23 cellular contexts compared by ENCODE assay signal in the genomic region with DNA sequence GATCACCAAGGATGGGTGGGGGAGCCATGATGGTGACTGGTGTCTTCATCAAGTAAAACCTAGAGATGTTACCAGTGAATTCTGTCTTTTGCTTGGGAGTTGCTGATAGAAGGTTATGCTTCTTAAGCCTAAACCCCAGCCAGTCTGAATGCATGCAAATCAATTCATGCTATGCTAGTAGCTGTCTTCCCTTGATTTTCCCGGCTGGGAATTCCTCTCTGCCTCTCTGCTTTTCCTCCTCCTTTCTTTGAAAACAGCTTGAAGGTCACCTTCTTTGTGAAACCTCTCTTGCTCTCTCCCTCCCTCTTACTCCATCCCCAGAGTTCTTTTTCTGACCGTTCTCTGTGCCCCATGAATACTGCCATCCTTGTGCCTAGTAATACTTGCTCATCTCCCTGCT. TPM values are rescaled to one million over a fixed set of nuclear protein-coding genes. Genes with fewer than 3 reads are reported as not detected.
"Had no signal": no experiment of that assay in that cellular context is flagged by ENCODE, and none has a peak within 500 bp of the region (broad histone marks: within the 10 kb centered on the region; RNA-seq: fewer than 3 reads in every experiment).

No MANE protein-coding gene starts in this region.

- ATAC-seq: activated T-cell treated with anti-CD3 and anti-CD28 coated beads, Interleukin-2, amount 50 U/mL, for 72 hours; naive thymus-derived CD8-positive, alpha-beta T cell had no signal

- H3K4me1 ChIP-seq: left ventricle myocardium inferior, prostate gland, right atrium auricular region, thyroid gland had no signal

- H3K27me3 Mint-ChIP-seq: naive thymus-derived CD8-positive, alpha-beta T cell; stimulated activated naive CD8-positive, alpha-beta T cell treated with anti-CD3 and anti-CD28 coated beads, Interleukin-15, Interleukin-2, amounts not matched to agents 100 ng/mL and 50 ng/mL, for 24 hours had no signal

- H3K4me1 Mint-ChIP-seq: activated naive CD8-positive, alpha-beta T cell treated with anti-CD3 and anti-CD28 coated beads, Interleukin-2, amount 10 ng/mL, durations not matched to agents 7 days and 5 days; naive thymus-derived CD8-positive, alpha-beta T cell had no signal

- H3K27ac ChIP-seq: cardiac muscle cell, left ventricle myocardium inferior, neutrophil, ovary, prostate gland, right atrium auricular region, thyroid gland, WERI-Rb-1 had no signal

- DNase-seq: activated CD4-positive, alpha-beta T cell treated with anti-CD3 and anti-CD28 coated beads for 1 hour; activated CD8-positive, alpha-beta memory T cell treated with anti-CD3 and anti-CD28 coated beads, Interleukin-2, amount 50 U/mL, for 48 hours; activated effector memory CD4-positive, alpha-beta T cell treated with Interleukin-2 at 50 U/mL for 16 hours; activated naive CD4-positive, alpha-beta T cell treated with anti-CD3 and anti-CD28 coated beads for 36 hours; activated naive CD8-positive, alpha-beta T cell treated with anti-CD3 and anti-CD28 coated beads, Interleukin-2, amount 10 ng/mL, durations not matched to agents 7 days and 5 days; activated T-cell treated with anti-CD3 and anti-CD28 coated beads, Interleukin-2, amount 50 U/mL, for 72 hours; amygdala; effector CD4-positive, alpha-beta T cell; foreskin fibroblast; left ventricle myocardium inferior; naive thymus-derived CD8-positive, alpha-beta T cell; ovary; stimulated activated CD4-positive, alpha-beta T cell treated with anti-CD3 and anti-CD28 coated beads, Interleukin-4, amount 100 ng/mL, for 24 hours; substantia nigra; thyroid gland; WERI-Rb-1 had no signal

- H3K36me3 Mint-ChIP-seq: activated naive CD8-positive, alpha-beta T cell treated with anti-CD3 and anti-CD28 coated beads, Interleukin-2, amount 10 ng/mL, durations not matched to agents 7 days and 5 days; mesothelial cell of epicardium; naive thymus-derived CD8-positive, alpha-beta T cell had no signal

- H3K9me3 ChIP-seq: left ventricle myocardium inferior, neutrophil, ovary, prostate gland, right atrium auricular region, thyroid gland had no signal

- H3K36me3 ChIP-seq: cardiac muscle cell, left ventricle myocardium inferior, neutrophil, ovary, prostate gland, right atrium auricular region, thyroid gland, WERI-Rb-1 had no signal

- H3K4me3 ChIP-seq: cardiac muscle cell, left ventricle myocardium inferior, ovary, prostate gland, right atrium auricular region, thyroid gland had no signal

- H3K27ac Mint-ChIP-seq: activated naive CD4-positive, alpha-beta T cell treated with anti-CD3 and anti-CD28 coated beads for 36 hours; activated naive CD8-positive, alpha-beta T cell treated with anti-CD3 and anti-CD28 coated beads, Interleukin-2, amount 10 ng/mL, durations not matched to agents 7 days and 5 days; activated T-cell treated with anti-CD3 and anti-CD28 coated beads, Interleukin-2, amount 50 U/mL, for 72 hours; mesothelial cell of epicardium; stimulated activated naive CD8-positive, alpha-beta T cell treated with anti-CD3 and anti-CD28 coated beads, Interleukin-15, Interleukin-2, amounts not matched to agents 100 ng/mL and 50 ng/mL, for 24 hours; T-helper 2 cell treated with Interferon-gamma antibody and Interleukin-4, amounts not matched to agents 5 μg/mL and 100 μg/mL, for 36 hours had no signal

- H3K9me3 Mint-ChIP-seq: activated naive CD4-positive, alpha-beta T cell treated with anti-CD3 and anti-CD28 coated beads for 36 hours; activated T-cell treated with anti-CD3 and anti-CD28 coated beads, Interleukin-2, amount 50 U/mL, for 72 hours; naive thymus-derived CD8-positive, alpha-beta T cell; stimulated activated naive CD8-positive, alpha-beta T cell treated with anti-CD3 and anti-CD28 coated beads, Interleukin-15, Interleukin-2, amounts not matched to agents 100 ng/mL and 50 ng/mL, for 24 hours; T-helper 2 cell treated with Interferon-gamma antibody and Interleukin-4, amounts not matched to agents 5 μg/mL and 100 μg/mL, for 36 hours had no signal

- H3K27me3 ChIP-seq: cardiac muscle cell, neutrophil, ovary, right atrium auricular region, thyroid gland had no signal

- H3K4me3 Mint-ChIP-seq: activated naive CD4-positive, alpha-beta T cell treated with anti-CD3 and anti-CD28 coated beads for 36 hours; activated naive CD8-positive, alpha-beta T cell treated with anti-CD3 and anti-CD28 coated beads, Interleukin-2, amount 10 ng/mL, durations not matched to agents 7 days and 5 days; activated T-cell treated with anti-CD3 and anti-CD28 coated beads, Interleukin-2, amount 50 U/mL, for 72 hours; mesothelial cell of epicardium; naive thymus-derived CD8-positive, alpha-beta T cell; stimulated activated naive CD8-positive, alpha-beta T cell treated with anti-CD3 and anti-CD28 coated beads, Interleukin-15, Interleukin-2, amounts not matched to agents 100 ng/mL and 50 ng/mL, for 24 hours; T-helper 2 cell treated with Interferon-gamma antibody and Interleukin-4, amounts not matched to agents 5 μg/mL and 100 μg/mL, for 36 hours had no signal

RNA-seq across cellular contexts. Expression of a gene that starts 58.9 kb away (rescaled TPM):
- total RNA-seq: activated naive CD4-positive, alpha-beta T cell treated with anti-CD3 and anti-CD28 coated beads for 36 hours; left ventricle myocardium inferior had no signal
- polyA plus RNA-seq: cardiac muscle cell; naive thymus-derived CD8-positive, alpha-beta T cell had no signal
